Comparison of ENCODE assay signal across 21 cellular contexts in genomic region chr21:36732761-36733160, GRCh38. TPM values are rescaled to one million over a fixed set of nuclear protein-coding genes. Genes with fewer than 3 reads are reported as not detected.
"Had no signal": no experiment of that assay in that cellular context is flagged by ENCODE, and none has a peak within 500 bp of the region (broad histone marks: within the 10 kb centered on the region; RNA-seq: fewer than 3 reads in every experiment).

No MANE protein-coding gene starts in this region.

- H3K4me3 Mint-ChIP-seq: dendritic cell treated with granulocyte-macrophage colony-stimulating factor and Interleukin-4, amounts not matched to agents 40 ng/mL and 50 ng/mL, for 4 days; naive thymus-derived CD8-positive, alpha-beta T cell had no signal

- H3K27me3 ChIP-seq: ovary, right atrium auricular region, testis, vagina had no signal

- ATAC-seq: heart left ventricle; left colon; mucosa of descending colon; naive thymus-derived CD8-positive, alpha-beta T cell; stimulated activated naive CD8-positive, alpha-beta T cell treated with anti-CD3 and anti-CD28 coated beads, Interleukin-15, Interleukin-2, amounts not matched to agents 100 U/mL and 50 U/mL, for 24 hours; upper lobe of right lung had no signal

- H3K27ac Mint-ChIP-seq: dendritic cell treated with granulocyte-macrophage colony-stimulating factor and Interleukin-4, amounts not matched to agents 40 ng/mL and 50 ng/mL, for 4 days; naive thymus-derived CD8-positive, alpha-beta T cell had no signal

- H3K36me3 Mint-ChIP-seq: naive thymus-derived CD8-positive, alpha-beta T cell had no signal

- H3K4me1 ChIP-seq: heart left ventricle, right atrium auricular region, sigmoid colon, testis, tibial nerve, upper lobe of right lung, vagina had no signal

- H3K4me1 Mint-ChIP-seq: naive thymus-derived CD8-positive, alpha-beta T cell had no signal

- H3K27ac ChIP-seq: heart left ventricle, ovary, right atrium auricular region, sigmoid colon, skin epidermis, testis, tibial nerve, upper lobe of right lung, vagina had no signal

- DNase-seq: foreskin melanocyte; hippocampal formation; left colon; mucosa of descending colon; naive thymus-derived CD8-positive, alpha-beta T cell; ovary; sigmoid colon; stimulated activated CD4-positive, alpha-beta T cell treated with anti-CD3 and anti-CD28 coated beads, Interleukin-12 subunit alpha, Interleukin-12 subunit beta, amount 100 ng/mL, for 4 hours; stimulated activated naive CD8-positive, alpha-beta T cell treated with anti-CD3 and anti-CD28 coated beads, Interleukin-15, Interleukin-2, amounts not matched to agents 100 U/mL and 50 U/mL, for 24 hours; testis; upper lobe of right lung had no signal

- H3K9me3 ChIP-seq: heart left ventricle, mucosa of descending colon, ovary, right atrium auricular region, testis, upper lobe of right lung, vagina had no signal

- H3K4me3 ChIP-seq: heart left ventricle, mucosa of descending colon, ovary, right atrium auricular region, sigmoid colon, skin epidermis, testis, tibial nerve, upper lobe of right lung, vagina had no signal

- H3K9me3 Mint-ChIP-seq: dendritic cell treated with granulocyte-macrophage colony-stimulating factor and Interleukin-4, amounts not matched to agents 40 ng/mL and 50 ng/mL, for 4 days had no signal

- H3K36me3 ChIP-seq: heart left ventricle, ovary, right atrium auricular region, sigmoid colon, tibial nerve, upper lobe of right lung, vagina had no signal

RNA-seq across cellular contexts. Expression of gene SIM2, which starts 33.8 kb away (rescaled TPM):
- total RNA-seq: liver; lung microvascular endothelial cell; mucosa of descending colon; naive thymus-derived CD8-positive, alpha-beta T cell; posterior vena cava; right atrium auricular region; sigmoid colon; tibial nerve; upper lobe of right lung; vagina had no signal
- polyA plus RNA-seq: neural cell had no signal
